Comparison of ENCODE assay signal across 8 cellular contexts in the genomic region with DNA sequence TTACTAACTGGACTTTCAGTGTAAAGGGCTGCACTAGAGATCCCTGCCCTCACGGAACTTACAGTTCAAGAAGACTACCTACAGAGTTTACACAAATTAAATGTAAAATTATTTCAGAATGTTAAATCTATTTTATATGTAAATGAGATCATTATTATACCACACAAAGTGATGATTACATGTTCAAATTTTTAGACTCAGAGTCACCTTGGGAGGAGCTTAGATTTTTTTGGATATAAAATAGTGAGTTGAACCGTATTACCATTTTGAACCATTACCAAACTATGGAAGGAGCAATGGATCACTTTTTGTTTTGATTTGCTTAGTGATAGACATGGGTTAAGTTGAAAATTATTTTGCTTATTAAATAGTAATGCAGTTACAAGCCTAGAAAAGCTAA. TPM values are rescaled to one million over a fixed set of nuclear protein-coding genes. Genes with fewer than 3 reads are reported as not detected.
DNase-seq lines count a peak whose midpoint lies in the region; ATAC-seq, FAIRE-seq and TF ChIP-seq lines count a peak whose summit lies in the region.

No MANE protein-coding gene starts in this region.

- H2BK20ac ChIP-seq in IMR-90 (ENCODE audit: low read depth, low read length): no peak overlapping the region

- H3K56ac ChIP-seq in IMR-90 (ENCODE audit: extremely low read depth, insufficient read depth, low read length): no peak overlapping the region

- in situ Hi-C loops in IMR-90 (cut with MboI; ENCODE audit: low sequenced_read_pairs): no loop called here

- no peak overlapping the region for H4K8ac ChIP-seq in IMR-90 (ENCODE audit: low read depth in 2 of 2, low read length in 2 of 2)

- H4K20me1 ChIP-seq in IMR-90 (ENCODE audit: insufficient read depth, low read length): peaks cover 57% of the 10 kb centered on the region

- no peak overlapping the region for H2AFZ ChIP-seq in IMR-90 (replicated peaks; ENCODE audit: low read length, poor library complexity)

- H3K79me1 ChIP-seq in IMR-90 (ENCODE audit: low read depth in 1 of 2, low read length in 2 of 2): peaks cover 0 to 12% of the 10 kb centered on the region in 2 experiments; a peak in 2 of 4 replicates

- no peak for FAIRE-seq in bronchial epithelial cell (lab: Jason Lieb, UNC)

- ATAC-seq in IMR-90 (ENCODE audit: low read depth) (no peak), HG02885 (IDR thresholded peaks at IDR 0.05; ENCODE audit: poor library complexity, unreplicated experiment) (no peak)

- H3K9me3 ChIP-seq in IMR-90 (ENCODE audit: control insufficient read depth, insufficient read depth, low read length) (no peaks in the 10 kb centered on the region), muscle layer of colon (ENCODE audit: low read length) (no peaks in the 10 kb centered on the region)

- H3K4me1 ChIP-seq in IMR-90 (ENCODE audit: control insufficient read depth, insufficient read depth, low read length): no peaks in the 10 kb centered on the region; the same call in 1 of the 2 replicates
- H3K4me1 ChIP-seq in muscle layer of colon (ENCODE audit: insufficient read depth, low read length): peaks cover 23% of the 10 kb centered on the region

- H3K14ac ChIP-seq in IMR-90 (replicated peaks; ENCODE audit: low read depth, low read length): no peak overlapping the region

- H3K9ac ChIP-seq in IMR-90 (ENCODE audit: low read depth, low read length) (no peak overlapping the region), muscle layer of colon (ENCODE audit: low read length) (peak overlapping the region; percentile 70)

- H3K36me3 ChIP-seq in IMR-90 (ENCODE audit: control insufficient read depth, insufficient read depth, low read length): no peaks in the 10 kb centered on the region
- H3K36me3 ChIP-seq in bronchial epithelial cell (ENCODE audit: control insufficient read depth, insufficient read depth, low read length): no peaks in the 10 kb centered on the region
- H3K36me3 ChIP-seq in muscle layer of colon (ENCODE audit: insufficient read depth, low read length): no peaks in the 10 kb centered on the region

- H3K27me3 ChIP-seq in IMR-90 (ENCODE audit: control insufficient read depth, insufficient read depth, low read length) (no peaks in the 10 kb centered on the region), bronchial epithelial cell (ENCODE audit: control insufficient read depth, insufficient read depth, low read length) (no peaks in the 10 kb centered on the region), muscle layer of colon (ENCODE audit: control insufficient read depth in 1 of 2, insufficient read depth in 2 of 2, low read length in 2 of 2) (no peaks in the 10 kb centered on the region)

- H2BK120ac ChIP-seq in IMR-90 (ENCODE audit: low read depth, low read length): no peak overlapping the region

- H3K4me3 ChIP-seq in AG10803 (ENCODE audit: low read length) (peak overlapping the region; percentile 93), IMR-90 (ENCODE audit: insufficient read depth, low read depth, low read length) (peak overlapping the region; percentile 73; the same call in 1 of the 2 replicates), bronchial epithelial cell (ENCODE audit: low read depth, low read length) (peak overlapping the region; percentile 100), muscle layer of colon (ENCODE audit: low read depth in 1 of 2, low read length in 2 of 2) (no peak overlapping the region)

- H2AK9ac ChIP-seq in IMR-90 (replicated peaks; ENCODE audit: low read depth, low read length, poor library complexity): no peak overlapping the region

- 0 out of 2 replicates have a peak, but pooled peaks cover 4% of the 10 kb centered on the region for H3K9me1 ChIP-seq in IMR-90 (ENCODE audit: insufficient read depth, low read length)

- H2BK5ac ChIP-seq in IMR-90 (ENCODE audit: low read depth, low read length, poor library complexity, severe bottlenecking): peak overlapping the region; percentile 43

- H3K27ac ChIP-seq in IMR-90 (ENCODE audit: insufficient read depth, low read length) (no peak overlapping the region), muscle layer of colon (ENCODE audit: low read depth, low read length) (no peak overlapping the region)

- DNase-seq in AG10803 (ENCODE audit: low read depth) (no peak), IMR-90 (no peak), bronchial epithelial cell (ENCODE audit: low read depth) (peak; percentile 16), NCI-H187 (lab: John Stamatoyannopoulos, UW) (no peak), GM19238 (ENCODE audit: insufficient read length, low spot score) (no peak), LoVo (ENCODE audit: low spot score) (no peak)

- H4K91ac ChIP-seq in IMR-90 (ENCODE audit: insufficient read depth, low read depth, low read length): no peak overlapping the region

- intact Hi-C loops in IMR-90 (cut with micrococcal nuclease): loop anchor here (5.0 to 10.0 kb wide), 2 partner anchors 74 to 211 kb away; a partner anchor contains a TSS

- TF ChIP-seq CTCF in AG10803 (conservative IDR thresholded peaks at IDR 0.05; ENCODE audit: low read length) (no peak), IMR-90 (conservative IDR thresholded peaks at IDR 0.05; ENCODE audit: low read depth, low read length) (no peak), bronchial epithelial cell (IDR thresholded peaks at IDR 0.05; ENCODE audit: insufficient read depth, low read length, severe bottlenecking) (no peak)

- H2BK15ac ChIP-seq in IMR-90 (ENCODE audit: low read depth, low read length): no peak overlapping the region

- no peak overlapping the region for H3K18ac ChIP-seq in IMR-90 (ENCODE audit: low read depth, low read length)

- H3K4me2 ChIP-seq in IMR-90 (ENCODE audit: low read depth, low read length): peak overlapping the region; percentile 99

- no peak overlapping the region for H2AK5ac ChIP-seq in IMR-90 (ENCODE audit: low read depth, low read length)

- H3K23ac ChIP-seq in IMR-90 (ENCODE audit: low read depth, low read length): peak overlapping the region; percentile 60; the same call in 1 of the 2 replicates

- no CpG with 5 or more reads among the region's 2 CpGs for WGBS in IMR-90 (ENCODE audit: extremely low coverage in 2 of 2, insufficient read length in 1 of 2), 2 experiments

- POLR2A ChIA-PET in IMR-90 (lab: Charles Lee; ENCODE audit: unreplicated experiment): interaction anchor here (0.6 kb wide), 2 partner anchors 697 to 845 kb away, joined by 3 read pairs; no protein-coding TSS in a partner anchor

- no peak overlapping the region for H3K4ac ChIP-seq in IMR-90 (ENCODE audit: low read depth, low read length)

- CTCF ChIA-PET in IMR-90 (lab: Yijun Ruan, JAX): interaction anchor here (1.4 to 1.6 kb wide), 2 partner anchors 12 to 23 kb away, joined by 3 to 7 read pairs; no protein-coding TSS in a partner anchor

- no peak for TF ChIP-seq POLR2A in IMR-90 (IDR thresholded peaks at IDR 0.05; ENCODE audit: low read depth, low read length)

- BruUV-seq in IMR-90 (replicated peaks; lab: Mats Ljungman, UMichigan): no TSS peak

- no peak for TF ChIP-seq RAD21 in IMR-90 (IDR thresholded peaks at IDR 0.05; ENCODE audit: low read length)

- no peak overlapping the region for H4K5ac ChIP-seq in IMR-90 (ENCODE audit: low read depth, low read length)

- dilution Hi-C loops in IMR-90 (cut with HindIII; ENCODE audit: low sequenced_read_pairs, unreplicated experiment): no loop called here

TF ChIP-seq in IMR-90, 13 proteins besides CTCF, POLR2A, EP300 and RAD21:
- TF ChIP-seq, protein P1, sequence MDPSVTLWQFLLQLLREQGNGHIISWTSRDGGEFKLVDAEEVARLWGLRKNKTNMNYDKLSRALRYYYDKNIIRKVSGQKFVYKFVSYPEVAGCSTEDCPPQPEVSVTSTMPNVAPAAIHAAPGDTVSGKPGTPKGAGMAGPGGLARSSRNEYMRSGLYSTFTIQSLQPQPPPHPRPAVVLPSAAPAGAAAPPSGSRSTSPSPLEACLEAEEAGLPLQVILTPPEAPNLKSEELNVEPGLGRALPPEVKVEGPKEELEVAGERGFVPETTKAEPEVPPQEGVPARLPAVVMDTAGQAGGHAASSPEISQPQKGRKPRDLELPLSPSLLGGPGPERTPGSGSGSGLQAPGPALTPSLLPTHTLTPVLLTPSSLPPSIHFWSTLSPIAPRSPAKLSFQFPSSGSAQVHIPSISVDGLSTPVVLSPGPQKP (IDR thresholded peaks at IDR 0.05; ENCODE audit: borderline replicate concordance, low read depth, low read length): no peak
- TF ChIP-seq MAFK (IDR thresholded peaks at IDR 0.05; ENCODE audit: low read depth, low read length): no peak
- TF ChIP-seq MXI1 (IDR thresholded peaks at IDR 0.05; ENCODE audit: borderline replicate concordance, low read depth, low read length): no peak
- TF ChIP-seq NFE2L2 (IDR thresholded peaks at IDR 0.05; ENCODE audit: low read depth, low read length): no peak
- no peak for TF ChIP-seq BHLHE40 (IDR thresholded peaks at IDR 0.05; ENCODE audit: low read depth, low read length)
- no peak for TF ChIP-seq RFX5 (IDR thresholded peaks at IDR 0.05; ENCODE audit: low read depth, low read length)
- no peak for TF ChIP-seq SMC3 (IDR thresholded peaks at IDR 0.05; ENCODE audit: low read depth, low read length)
- no peak for TF ChIP-seq RCOR1 (IDR thresholded peaks at IDR 0.05; ENCODE audit: insufficient replicate concordance, low read length)
- no peak for TF ChIP-seq FOS (IDR thresholded peaks at IDR 0.05; ENCODE audit: low read depth, low read length)

RNA-seq across cellular contexts. Expression of a gene that starts 1.6 kb away (rescaled TPM):
- total RNA-seq in IMR-90 (2012; rRNA removed): 110 and 124 TPM in 2 replicates
- 32.5 and 40.6 TPM in 2 replicates for polyA plus RNA-seq in IMR-90 (2012; rRNA removed)
- polyA plus RNA-seq in IMR-90 (2012; cell fraction: cytosol; rRNA removed): 7.0 and 9.1 TPM in 2 replicates
- 5.9 and 24.0 TPM in 2 replicates for polyA plus RNA-seq in IMR-90 (2012; cell fraction: nucleus; rRNA removed; ENCODE audit: low replicate concordance)
- 109 and 114 TPM in 2 replicates for total RNA-seq in bronchial epithelial cell

Comparison
In these comparisons a context has a peak if more than half of its experiments do, and no peak if none do; other contexts are left out.
1. H3K4me3 ChIP-seq: peak in AG10803 (single experiment), IMR-90 (single experiment) and bronchial epithelial cell (single experiment); none in muscle layer of colon (0 of 2).